ENCODE assay signal across 1 cellular context in the genomic region with DNA sequence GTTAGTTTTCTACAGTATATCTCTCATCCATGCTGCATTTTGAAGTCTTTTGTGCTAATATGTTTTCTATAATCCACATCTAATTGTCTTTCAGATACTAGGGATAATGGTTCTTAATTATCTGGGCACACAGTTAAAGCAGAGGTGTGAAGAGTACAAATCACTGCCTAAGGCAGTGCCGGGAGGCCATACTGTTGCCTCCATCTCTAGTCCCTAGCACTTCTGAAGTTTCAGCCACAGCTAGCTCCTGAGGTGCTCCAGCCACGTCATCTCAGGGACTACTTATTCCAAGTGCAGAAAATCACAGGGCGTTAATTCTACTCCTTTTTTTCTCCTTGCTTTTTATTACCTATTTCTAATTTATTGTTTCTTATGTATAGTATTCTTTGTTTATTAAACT.
TF ChIP-seq lines count a peak whose summit lies in the region.

No MANE protein-coding gene starts in this region.

TF ChIP-seq in GM23338, 12 proteins besides CTCF, POLR2A, EP300 and RAD21 (continued from another document):
- TF ChIP-seq CREB1 (CRISPR knock-in tag; IDR thresholded peaks at IDR 0.05; ENCODE audit: low read depth) (no peak), EZH2 (IDR thresholded peaks at IDR 0.05; ENCODE audit: low read depth, unreplicated experiment) (no peak), ZNF114 (CRISPR knock-in tag; IDR thresholded peaks at IDR 0.05) (no peak), JUNB (IDR thresholded peaks at IDR 0.05; ENCODE audit: unreplicated experiment) (no peak), STAT1 (IDR thresholded peaks at IDR 0.05; ENCODE audit: unreplicated experiment) (no peak)
